In the genomic region with DNA sequence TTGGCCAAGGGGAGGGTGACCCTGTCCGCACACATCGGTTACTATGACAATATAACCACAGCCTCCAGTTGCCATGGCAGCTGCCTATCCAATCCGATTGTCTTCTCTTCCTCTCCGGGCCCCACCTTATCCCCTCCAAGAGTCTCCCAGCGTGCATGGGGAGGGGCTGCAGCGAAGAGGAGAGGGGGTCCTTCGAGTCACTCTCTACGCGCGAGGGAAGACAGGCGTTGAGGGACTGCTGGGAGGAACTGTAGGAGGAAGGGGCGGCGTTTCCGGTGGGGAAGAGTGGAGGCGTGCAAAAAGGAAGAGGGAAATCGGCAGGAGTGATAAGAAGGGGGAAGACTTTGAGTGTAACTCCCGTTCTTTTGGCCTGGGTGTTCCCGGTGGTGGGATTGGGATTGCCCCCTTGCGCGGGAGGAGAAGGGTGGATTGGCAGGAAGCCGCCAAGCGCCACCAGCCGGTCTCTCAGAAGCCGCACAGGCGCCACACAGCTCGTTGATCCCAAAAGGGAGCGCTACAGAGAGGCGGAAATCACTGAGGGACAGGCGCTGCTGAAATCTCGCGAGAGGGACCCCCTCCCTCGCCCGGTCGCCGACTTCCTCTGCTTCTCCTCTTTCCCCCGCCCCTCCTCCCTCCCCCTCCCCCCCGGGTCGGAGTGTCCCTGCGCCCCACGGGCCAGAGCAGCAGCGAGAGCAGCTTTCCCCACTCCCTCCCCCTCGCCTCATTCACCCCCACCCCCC, we compare ENCODE assay signal across 8 cellular contexts. TPM values are rescaled to one million over a fixed set of nuclear protein-coding genes. Genes with fewer than 3 reads are reported as not detected.
DNase-seq lines count a peak whose midpoint lies in the region; ATAC-seq and TF ChIP-seq lines count a peak whose summit lies in the region.

No MANE protein-coding gene starts in this region.

- TF ChIP-seq CTCF in C4-2B (conservative IDR thresholded peaks at IDR 0.05), result no peak
- TF ChIP-seq CTCF in liver (IDR thresholded peaks at IDR 0.05; ENCODE audit: low read depth, low read length, missing input control), result no peak

- peak overlapping the region; percentile 93 for H3K27ac ChIP-seq in C4-2B
- H3K27ac ChIP-seq in liver (ENCODE audit: low read depth in 1 of 2, low read length in 2 of 2), result peak overlapping the region; percentile 98 to 99

- DNase-seq in NCI-H774 (lab: John Stamatoyannopoulos, UW) (peak; percentile 94), dermis microvascular lymphatic vessel endothelial cell (ENCODE audit: low read depth in 2 of 2) (peak; percentile 92 to 98)
- peak; percentile 97 to 98 for DNase-seq in activated CD4-positive, alpha-beta T cell treated with anti-CD3 and anti-CD28 coated beads, Interleukin-2, amount 50 U/mL, for 48 hours
- DNase-seq in stimulated activated CD4-positive, alpha-beta T cell treated with anti-CD3 and anti-CD28 coated beads, Interleukin-4, amount 100 ng/mL, for 1 hour, result peak; percentile 98

- no peaks in the 10 kb centered on the region for H3K9me3 ChIP-seq in liver (ENCODE audit: control insufficient read depth in 4 of 4, low read length in 3 of 4)

- peak overlapping the region; percentile 82 to 100 for H3K9ac ChIP-seq in liver (ENCODE audit: low read depth in 1 of 2, low read length in 2 of 2)

- H3K27me3 ChIP-seq in liver (ENCODE audit: control insufficient read depth in 4 of 4, insufficient read depth in 4 of 4, low read length in 3 of 4), result no peaks in the 10 kb centered on the region

- peak overlapping the region; percentile 80 to 99 (median 97) for H3K4me3 ChIP-seq in liver (ENCODE audit: low read depth in 1 of 3, low read length in 3 of 3)

- H3K36me3 ChIP-seq in liver (ENCODE audit: control insufficient read depth in 4 of 4, insufficient read depth in 3 of 4, low read depth in 1 of 4, low read length in 3 of 4), result no peaks in the 10 kb centered on the region

- peak in 1 of 2 donors; percentile 12 for TF ChIP-seq RAD21 in liver (IDR thresholded peaks at IDR 0.05)

- WGBS in liver, result under 1% methylated on average over 42 of the region's 42 CpGs

- peaks cover 0 to 34% (median 28%) of the 10 kb centered on the region in 4 donors for H3K4me1 ChIP-seq in liver (ENCODE audit: control insufficient read depth in 4 of 4, insufficient read depth in 4 of 4, low read length in 3 of 4)

- ATAC-seq in GM19397 (IDR thresholded peaks at IDR 0.05; ENCODE audit: unreplicated experiment), result peak; percentile 51
- ATAC-seq in HG03571 (IDR thresholded peaks at IDR 0.05; ENCODE audit: unreplicated experiment), result peak; percentile 45

TF ChIP-seq in liver, 16 proteins besides CTCF, POLR2A, EP300 and RAD21:
- TF ChIP-seq SP1 (IDR thresholded peaks at IDR 0.05) (peak; percentile 64), HNF4A (conservative IDR thresholded peaks at IDR 0.05) (peak in 1 of 2 donors; percentile 11), TAF1 (conservative IDR thresholded peaks at IDR 0.05) (no peak), FOXA2 (IDR thresholded peaks at IDR 0.05) (no peak), NR2F2 (IDR thresholded peaks at IDR 0.05) (peak; percentile 85), YY1 (IDR thresholded peaks at IDR 0.05) (peak; percentile 78), GABPA (IDR thresholded peaks at IDR 0.05 in 1 of 2, conservative IDR thresholded peaks at IDR 0.05 in 1 of 2) (peak; percentile 98), JUND (IDR thresholded peaks at IDR 0.05) (no peak), FOXA1 (IDR thresholded peaks at IDR 0.05) (no peak), HNF4G (IDR thresholded peaks at IDR 0.05) (no peak), EGR1 (IDR thresholded peaks at IDR 0.05; ENCODE audit: low read depth in 2 of 2) (peak; percentile 78 to 82), RXRA (IDR thresholded peaks at IDR 0.05) (peak; percentile 26 to 32)
- TF ChIP-seq, protein P1, sequence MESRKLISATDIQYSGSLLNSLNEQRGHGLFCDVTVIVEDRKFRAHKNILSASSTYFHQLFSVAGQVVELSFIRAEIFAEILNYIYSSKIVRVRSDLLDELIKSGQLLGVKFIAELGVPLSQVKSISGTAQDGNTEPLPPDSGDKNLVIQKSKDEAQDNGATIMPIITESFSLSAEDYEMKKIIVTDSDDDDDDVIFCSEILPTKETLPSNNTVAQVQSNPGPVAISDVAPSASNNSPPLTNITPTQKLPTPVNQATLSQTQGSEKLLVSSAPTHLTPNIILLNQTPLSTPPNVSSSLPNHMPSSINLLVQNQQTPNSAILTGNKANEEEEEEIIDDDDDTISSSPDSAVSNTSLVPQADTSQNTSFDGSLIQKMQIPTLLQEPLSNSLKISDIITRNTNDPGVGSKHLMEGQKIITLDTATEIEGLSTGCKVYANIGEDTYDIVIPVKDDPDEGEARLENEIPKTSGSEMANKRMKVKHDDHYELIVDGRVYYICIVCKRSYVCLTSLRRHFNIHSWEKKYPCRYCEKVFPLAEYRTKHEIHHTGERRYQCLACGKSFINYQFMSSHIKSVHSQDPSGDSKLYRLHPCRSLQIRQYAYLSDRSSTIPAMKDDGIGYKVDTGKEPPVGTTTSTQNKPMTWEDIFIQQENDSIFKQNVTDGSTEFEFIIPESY (IDR thresholded peaks at IDR 0.05), result peak; percentile 99
- TF ChIP-seq, protein P2, sequence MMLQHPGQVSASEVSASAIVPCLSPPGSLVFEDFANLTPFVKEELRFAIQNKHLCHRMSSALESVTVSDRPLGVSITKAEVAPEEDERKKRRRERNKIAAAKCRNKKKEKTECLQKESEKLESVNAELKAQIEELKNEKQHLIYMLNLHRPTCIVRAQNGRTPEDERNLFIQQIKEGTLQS (IDR thresholded peaks at IDR 0.05), result peak; percentile 51
- TF ChIP-seq, protein P3, sequence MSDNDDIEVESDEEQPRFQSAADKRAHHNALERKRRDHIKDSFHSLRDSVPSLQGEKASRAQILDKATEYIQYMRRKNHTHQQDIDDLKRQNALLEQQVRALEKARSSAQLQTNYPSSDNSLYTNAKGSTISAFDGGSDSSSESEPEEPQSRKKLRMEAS (IDR thresholded peaks at IDR 0.05), result peak; percentile 93
- TF ChIP-seq, protein P4, sequence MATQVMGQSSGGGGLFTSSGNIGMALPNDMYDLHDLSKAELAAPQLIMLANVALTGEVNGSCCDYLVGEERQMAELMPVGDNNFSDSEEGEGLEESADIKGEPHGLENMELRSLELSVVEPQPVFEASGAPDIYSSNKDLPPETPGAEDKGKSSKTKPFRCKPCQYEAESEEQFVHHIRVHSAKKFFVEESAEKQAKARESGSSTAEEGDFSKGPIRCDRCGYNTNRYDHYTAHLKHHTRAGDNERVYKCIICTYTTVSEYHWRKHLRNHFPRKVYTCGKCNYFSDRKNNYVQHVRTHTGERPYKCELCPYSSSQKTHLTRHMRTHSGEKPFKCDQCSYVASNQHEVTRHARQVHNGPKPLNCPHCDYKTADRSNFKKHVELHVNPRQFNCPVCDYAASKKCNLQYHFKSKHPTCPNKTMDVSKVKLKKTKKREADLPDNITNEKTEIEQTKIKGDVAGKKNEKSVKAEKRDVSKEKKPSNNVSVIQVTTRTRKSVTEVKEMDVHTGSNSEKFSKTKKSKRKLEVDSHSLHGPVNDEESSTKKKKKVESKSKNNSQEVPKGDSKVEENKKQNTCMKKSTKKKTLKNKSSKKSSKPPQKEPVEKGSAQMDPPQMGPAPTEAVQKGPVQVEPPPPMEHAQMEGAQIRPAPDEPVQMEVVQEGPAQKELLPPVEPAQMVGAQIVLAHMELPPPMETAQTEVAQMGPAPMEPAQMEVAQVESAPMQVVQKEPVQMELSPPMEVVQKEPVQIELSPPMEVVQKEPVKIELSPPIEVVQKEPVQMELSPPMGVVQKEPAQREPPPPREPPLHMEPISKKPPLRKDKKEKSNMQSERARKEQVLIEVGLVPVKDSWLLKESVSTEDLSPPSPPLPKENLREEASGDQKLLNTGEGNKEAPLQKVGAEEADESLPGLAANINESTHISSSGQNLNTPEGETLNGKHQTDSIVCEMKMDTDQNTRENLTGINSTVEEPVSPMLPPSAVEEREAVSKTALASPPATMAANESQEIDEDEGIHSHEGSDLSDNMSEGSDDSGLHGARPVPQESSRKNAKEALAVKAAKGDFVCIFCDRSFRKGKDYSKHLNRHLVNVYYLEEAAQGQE (IDR thresholded peaks at IDR 0.05), result peak; percentile 41
TF ChIP-seq in liver: peak in this region for 11.

RNA-seq across cellular contexts. Expression of a gene that starts 0.4 kb away (rescaled TPM):
- total RNA-seq in dermis microvascular lymphatic vessel endothelial cell, result 11.8 and 15.0 TPM in 2 replicates
- total RNA-seq in liver, result 10 to 100 TPM; 14.2 to 28.7 TPM
- 10 to 100 TPM in 1 of 2 donors, 1 to 10 TPM in 1; 9.5 to 13.0 TPM for polyA plus RNA-seq in liver

RNA-seq across cellular contexts. Expression of a gene that starts 53.7 kb away (rescaled TPM):
- total RNA-seq in dermis microvascular lymphatic vessel endothelial cell (0.13 and 0.51 TPM in 2 replicates), liver (under 1 TPM; under 0.01 to 0.05 TPM)
- polyA plus RNA-seq in liver, result under 1 TPM in 1 of 2 donors, not detected in 1; 0.07 TPM

Comparison
In these comparisons a context has a peak if more than half of its experiments do, and no peak if none do; other contexts are left out.
1. Peak in every context shown above with its lines: DNase-seq, ATAC-seq, H3K4me3 ChIP-seq and H3K27ac ChIP-seq.